23 cellular contexts compared by ENCODE assay signal in the genomic region with DNA sequence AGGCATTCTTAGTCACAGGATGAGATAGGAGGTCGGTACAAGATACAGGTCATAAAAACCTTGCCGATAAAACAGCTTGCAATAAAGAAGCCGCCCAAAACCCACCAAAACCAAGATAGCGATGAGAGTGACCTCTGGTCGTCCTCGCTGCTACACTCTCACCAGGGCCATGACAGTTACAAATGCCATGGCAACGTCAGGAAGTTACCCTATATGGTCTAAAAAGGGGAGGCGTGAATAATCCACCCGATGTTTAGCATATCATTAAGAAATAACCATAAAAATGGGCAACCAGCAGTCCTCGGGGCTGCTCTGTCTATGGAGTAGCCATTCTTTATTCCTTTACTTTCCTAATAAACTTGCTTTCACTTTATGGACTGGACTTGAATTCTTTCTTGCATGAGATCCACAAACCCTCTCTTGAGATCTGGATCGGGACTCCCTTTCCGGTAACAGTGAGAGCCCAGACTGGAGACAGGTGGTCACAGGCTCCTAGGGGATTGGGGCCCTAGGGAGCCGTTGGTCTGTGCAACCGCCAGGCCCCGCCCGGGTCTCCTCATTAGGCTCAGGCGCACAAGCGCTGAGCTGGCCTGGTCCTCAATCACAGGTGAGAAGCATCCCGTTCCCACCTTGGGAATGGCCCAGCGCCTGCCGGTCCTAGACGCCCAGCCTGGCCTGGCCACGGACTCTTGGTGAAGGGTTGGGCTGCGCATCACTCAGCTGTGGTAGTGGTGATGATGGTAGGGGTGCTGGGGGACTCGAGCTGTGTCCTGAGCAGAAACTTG.
"Had no signal": no experiment of that assay in that cellular context is flagged by ENCODE, and none has a peak within 500 bp of the region (broad histone marks: within the 10 kb centered on the region; RNA-seq: fewer than 3 reads in every experiment).

No MANE protein-coding gene starts in this region.

- H3K4me2 ChIP-seq: PC-9 had no signal

- DNase-seq: KBM-7; MV-4-11; NCI-H1048; NCI-H1105; NCI-H1417; NCI-H1436 treated with DMSO at 0.1 percent for 48 hours; NCI-H1694 treated with DMSO at 0.1 percent for 48 hours; NCI-H1930; NCI-H2081 treated with DMSO at 0.1 percent for 48 hours; NCI-H2171; NCI-H226; NCI-H446; NCI-H510A; NCI-H524 treated with DMSO at 0.1 percent for 48 hours; NCI-H69; NCI-H774; NK-92 treated with Interleukin-12 subunit alpha and Interleukin-12 subunit beta, amount 100 ng/mL, for 24 hours; PC-9; Peyer's patch; SHP77 treated with DMSO at 0.1 percent for 48 hours; SJCRH30 had no signal

- H3K4me3 ChIP-seq: PC-9, Peyer's patch, SJCRH30 had no signal

- H3K27me3 ChIP-seq: Peyer's patch, SJCRH30 had no signal

- H2AFZ ChIP-seq: PC-9 had no signal

- H3K4me1 ChIP-seq: Peyer's patch, SJCRH30 had no signal

- H3K27ac ChIP-seq: PC-9, Peyer's patch, SJCRH30 had no signal

- ATAC-seq: Right ventricle myocardium inferior, SK-N-SH treated with all-trans-retinoic acid at 6 μM for 48 hours had no signal
